ENCODE assay signal across 12 cellular contexts in the genomic region with DNA sequence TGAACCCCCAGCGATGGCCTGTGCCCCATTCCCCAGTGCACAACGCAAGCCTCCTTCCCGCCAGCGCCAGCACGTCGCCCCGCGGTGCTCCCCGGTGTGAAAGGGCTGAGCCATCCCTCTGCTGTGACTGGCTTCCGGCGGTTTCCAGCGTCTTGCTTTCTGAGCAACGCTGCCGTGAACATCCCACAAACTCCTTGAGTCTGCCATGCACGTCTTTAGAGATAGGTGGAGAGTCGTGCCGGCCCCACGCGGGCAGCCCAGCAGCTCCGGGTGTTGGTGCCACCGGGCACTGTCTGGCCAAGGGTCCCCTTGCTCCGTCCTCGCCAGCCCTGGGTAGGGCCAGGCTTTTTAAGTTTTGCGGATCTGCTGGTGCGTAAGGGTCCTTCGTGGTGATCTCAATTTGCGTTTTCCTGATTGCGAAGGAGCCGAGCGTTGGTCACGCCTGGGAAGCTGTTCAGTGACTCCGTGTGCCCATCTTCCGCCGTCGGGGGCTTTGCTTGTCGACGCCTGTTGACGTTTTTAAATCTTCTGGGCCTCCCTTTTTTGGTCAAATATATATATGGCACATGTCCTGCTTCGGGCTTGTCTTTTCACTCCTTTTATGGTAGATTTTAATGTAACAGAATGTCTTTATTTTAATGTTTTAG.
DNase-seq lines count a peak whose midpoint lies in the region; ATAC-seq lines count a peak whose summit lies in the region.
"Had no signal": no experiment of that assay in that cellular context is flagged by ENCODE, and none has a peak within 500 bp of the region (broad histone marks: within the 10 kb centered on the region; RNA-seq: fewer than 3 reads in every experiment).

No MANE protein-coding gene starts in this region.

- H3K4me1 ChIP-seq in thymus (ENCODE audit: control insufficient read depth, insufficient read depth, low read length) (peaks cover 27% of the 10 kb centered on the region), mesendoderm (ENCODE audit: control insufficient read depth, low read depth, low read length) (no peaks in the 10 kb centered on the region)

- peak; percentile 35 for DNase-seq in Right ventricle myocardium superior
- no peak for DNase-seq in cardiac septum (ENCODE audit: low spot score)
- DNase-seq in activated naive CD4-positive, alpha-beta T cell treated with Interleukin-2 at 50 U/mL for 16 hours, result peak; percentile 46
- DNase-seq in naive thymus-derived CD8-positive, alpha-beta T cell, result peak in 6 of 10 donors; percentile 18 to 68 (median 45)
- DNase-seq in mesendoderm, result no peak
- DNase-seq in NCI-H2081 treated with DMSO at 0.1 percent for 48 hours (lab: John Stamatoyannopoulos, UW), result no peak
- DNase-seq: NCI-H2171 treated with DMSO at 0.1 percent for 48 hours, SIG-M5 had no signal

- no peak for ATAC-seq in Right ventricle myocardium superior (ENCODE audit: poor library complexity)
- peak; percentile 48 to 52 for ATAC-seq in naive thymus-derived CD8-positive, alpha-beta T cell
- ATAC-seq in GM18907 (IDR thresholded peaks at IDR 0.05; ENCODE audit: unreplicated experiment), result no peak
- ATAC-seq: left colon, pancreas had no signal

- no peaks in the 10 kb centered on the region for H3K79me2 ChIP-seq in mesendoderm (ENCODE audit: control insufficient read depth, insufficient read depth, low read length)

- H3K4me3 ChIP-seq in thymus (ENCODE audit: low read length) (peak overlapping the region; percentile 48), mesendoderm (ENCODE audit: low read length) (no peak overlapping the region)
- H3K4me3 ChIP-seq: pancreas had no signal

- H3K4me3 Mint-ChIP-seq in naive thymus-derived CD8-positive, alpha-beta T cell, result peak overlapping the region; percentile 68 to 89 (median 82)

- H3K27me3 Mint-ChIP-seq in naive thymus-derived CD8-positive, alpha-beta T cell, result peaks cover 0 to 2% (median 0%) of the 10 kb centered on the region in 5 donors

- no peak overlapping the region for H3K23ac ChIP-seq in mesendoderm (ENCODE audit: low read length)

- H3K36me3 Mint-ChIP-seq in naive thymus-derived CD8-positive, alpha-beta T cell, result no peaks in the 10 kb centered on the region

- no peak overlapping the region for H2BK120ac ChIP-seq in mesendoderm (ENCODE audit: low read depth, low read length)

- no peak overlapping the region for H3K4ac ChIP-seq in mesendoderm (ENCODE audit: low read depth, low read length)

- 53% methylated on average over 39 of the region's 39 CpGs for whole genome bisulfite sequencing in thymus
- WGBS in mesendoderm (ENCODE audit: extremely low coverage, insufficient coverage, low lambda C conversion rate), result no CpG with 5 or more reads among the region's 39 CpGs

- no peaks in the 10 kb centered on the region for H3K36me3 ChIP-seq in thymus (ENCODE audit: control insufficient read depth, insufficient read depth)
- no peaks in the 10 kb centered on the region for H3K36me3 ChIP-seq in mesendoderm (ENCODE audit: control insufficient read depth, insufficient read depth, low read length)
- H3K36me3 ChIP-seq: pancreas had no signal

- H3K9me3 Mint-ChIP-seq in naive thymus-derived CD8-positive, alpha-beta T cell, result peaks cover 0 to 5% (median 0%) of the 10 kb centered on the region in 9 donors

- H3K27ac ChIP-seq in thymus (ENCODE audit: low read depth) (peak overlapping the region; percentile 74), mesendoderm (ENCODE audit: low read depth, low read length) (no peak overlapping the region)
- H3K27ac ChIP-seq: pancreas had no signal

- POLR2A ChIA-PET in naive thymus-derived CD8-positive, alpha-beta T cell (lab: Charles Lee), result interaction anchor here (0.6 to 2.0 kb wide), 7 partner anchors 9 to 310 kb away, joined by 3 to 15 read pairs (median 4); no protein-coding TSS in a partner anchor

- H3K9me3 ChIP-seq in thymus (ENCODE audit: control insufficient read depth), result peaks cover 2% of the 10 kb centered on the region
- H3K9me3 ChIP-seq: pancreas had no signal

- no peak overlapping the region for H4K8ac ChIP-seq in mesendoderm (ENCODE audit: low read depth, low read length)

- H3K27me3 ChIP-seq in thymus (ENCODE audit: control insufficient read depth, insufficient read depth) (no peaks in the 10 kb centered on the region), mesendoderm (ENCODE audit: insufficient read depth, low read length, poor library complexity) (no peaks in the 10 kb centered on the region)
- H3K27me3 ChIP-seq: pancreas had no signal

- H3K4me1 Mint-ChIP-seq in naive thymus-derived CD8-positive, alpha-beta T cell, result peaks cover 36 to 74% (median 58%) of the 10 kb centered on the region in 4 donors

- H3K79me1 ChIP-seq in mesendoderm (ENCODE audit: low read length), result no peaks in the 10 kb centered on the region

- H3K4me2 ChIP-seq in mesendoderm (ENCODE audit: low read length), result no peak overlapping the region

- H2AK5ac ChIP-seq in mesendoderm (ENCODE audit: low read length), result no peak overlapping the region

- no peak overlapping the region for H4K5ac ChIP-seq in mesendoderm (ENCODE audit: low read length)

- no peak overlapping the region for H3K18ac ChIP-seq in mesendoderm (ENCODE audit: low read length)

- H2BK5ac ChIP-seq in mesendoderm (ENCODE audit: low read length), result no peak overlapping the region

- H3K9ac ChIP-seq in mesendoderm (ENCODE audit: low read length), result no peak overlapping the region

- H3K27ac Mint-ChIP-seq in naive thymus-derived CD8-positive, alpha-beta T cell, result peak overlapping the region; percentile 73 to 94 (median 90)

- intact Hi-C loops in Right ventricle myocardium superior (cut with DNase I) (no loop called here), cardiac septum (cut with DNase I) (no loop called here)

- no peak overlapping the region for H3K56ac ChIP-seq in mesendoderm (ENCODE audit: low read length)

- H2BK15ac ChIP-seq in mesendoderm (replicated peaks; ENCODE audit: low read depth), result no peak overlapping the region

Comparison
In these comparisons a context has a peak if more than half of its experiments do, and no peak if none do; other contexts are left out.
1. DNase-seq: peak in Right ventricle myocardium superior (single experiment), activated naive CD4-positive, alpha-beta T cell treated with Interleukin-2 at 50 U/mL for 16 hours (single experiment) and naive thymus-derived CD8-positive, alpha-beta T cell (6 of 10); none in cardiac septum (single experiment), mesendoderm (single experiment) and NCI-H2081 treated with DMSO at 0.1 percent for 48 hours (single experiment).
2. ATAC-seq: peak in naive thymus-derived CD8-positive, alpha-beta T cell (2 of 2); none in Right ventricle myocardium superior (single experiment) and GM18907 (single experiment).